In the genomic region with DNA sequence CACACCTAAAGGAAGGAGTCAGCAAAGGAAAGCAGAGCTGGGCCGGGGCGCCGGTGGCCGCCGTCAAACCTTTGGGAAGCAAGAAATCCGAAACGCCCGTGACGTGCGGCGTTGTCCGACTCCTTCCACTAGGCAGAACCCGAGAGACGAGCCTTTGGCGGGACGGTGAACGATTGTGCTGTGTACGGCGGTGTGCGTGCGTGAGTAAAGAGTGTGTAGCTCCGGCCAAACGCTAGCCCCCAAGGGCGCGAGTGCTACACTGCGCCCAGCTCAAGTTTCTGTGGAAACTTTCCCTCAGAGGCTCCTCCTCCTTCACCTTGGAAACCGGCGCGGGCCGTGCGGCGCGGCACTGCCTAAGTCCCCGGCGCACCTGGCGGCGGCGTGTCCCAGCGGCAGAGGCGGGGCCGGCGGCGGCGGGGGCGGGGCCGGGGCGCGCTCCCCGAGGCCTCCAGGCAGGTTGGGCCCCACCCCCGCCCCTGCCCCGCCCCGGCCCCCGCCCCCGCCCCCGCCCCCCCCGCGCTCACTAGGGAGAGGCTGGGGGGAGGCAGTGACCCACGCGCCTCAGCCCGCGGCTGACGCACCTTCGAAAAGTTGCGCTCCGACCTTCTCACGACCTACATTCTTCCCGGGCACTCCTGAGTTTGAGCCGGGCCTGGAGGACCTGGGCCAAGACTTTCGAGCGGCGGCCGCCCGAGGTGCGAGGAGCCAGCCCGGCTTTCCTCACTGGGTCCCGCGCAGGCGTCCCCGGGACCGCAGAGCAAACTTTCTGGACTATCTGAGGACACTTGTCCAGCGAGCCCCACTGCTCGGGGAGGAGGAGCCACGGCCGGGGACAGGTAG, we compare ENCODE assay signal across 8 cellular contexts. TPM values are rescaled to one million over a fixed set of nuclear protein-coding genes. Genes with fewer than 3 reads are reported as not detected.
DNase-seq lines count a peak whose midpoint lies in the region; ATAC-seq and TF ChIP-seq lines count a peak whose summit lies in the region.

A gene (plus strand): TSS at position 547 of the 840 bp plus-strand sequence. CDS start 157,084 bp downstream, outside the sequence.

- H3K9me3 ChIP-seq in Peyer's patch (no peaks in the 10 kb centered on the region), thymus (ENCODE audit: control insufficient read depth) (no peaks in the 10 kb centered on the region)

- TF ChIP-seq CTCF in Peyer's patch (IDR thresholded peaks at IDR 0.05), result peak in 3 of 6 experiments; percentile 27 to 37 (median 35)

- WGBS in thymus, result 5% methylated on average over 84 of the region's 84 CpGs

- peak; percentile 80 for DNase-seq in D341Med (ENCODE audit: low spot score)
- peak; percentile 94 for DNase-seq in HK-2 (ENCODE audit: unreplicated experiment)
- peak; percentile 71 to 95 (median 94) for DNase-seq in Peyer's patch
- peak; percentile 45 for DNase-seq in activated gamma-delta T cell (lab: John Stamatoyannopoulos, UW)
- DNase-seq in foreskin melanocyte, result peak; percentile 19
- DNase-seq in occipital lobe (lab: John Stamatoyannopoulos, UW), result peak; percentile 23

- peak within 1 kb of the TSS; percentile 41 to 69 (median 46) for H3K4me3 ChIP-seq in Peyer's patch
- H3K4me3 ChIP-seq in thymus (ENCODE audit: low read length), result peak within 1 kb of the TSS; percentile 47

- H3K4me1 ChIP-seq in Peyer's patch (peaks cover 0 to 15% (median 2%) of the 10 kb centered on the region in 4 donors), thymus (ENCODE audit: control insufficient read depth, insufficient read depth, low read length) (peaks cover 17% of the 10 kb centered on the region)

- H3K36me3 ChIP-seq in Peyer's patch (no peaks in the 10 kb centered on the region), thymus (ENCODE audit: control insufficient read depth, insufficient read depth) (no peaks in the 10 kb centered on the region)

- peak; percentile 58 to 68 for TF ChIP-seq POLR2A in Peyer's patch (IDR thresholded peaks at IDR 0.05)

- ATAC-seq in GM19468 (IDR thresholded peaks at IDR 0.05; ENCODE audit: extremely low read depth, unreplicated experiment), result peak; percentile 82

- H3K27ac ChIP-seq in Peyer's patch (peak within 1 kb of the TSS in 3 of 4 donors; percentile 65 to 87 (median 78)), thymus (ENCODE audit: low read depth) (peak within 1 kb of the TSS; percentile 86)

- H3K27me3 ChIP-seq in Peyer's patch (no peaks in the 10 kb centered on the region), thymus (ENCODE audit: control insufficient read depth, insufficient read depth) (peaks cover 16% of the 10 kb centered on the region)

RNA-seq across cellular contexts. Expression of the gene that starts here (rescaled TPM):
- 10 to 100 TPM; 11.6 to 32.4 (median 30.7) TPM for total RNA-seq in Peyer's patch
- total RNA-seq in occipital lobe, result 3.3 TPM
- 0.62 TPM for polyA plus RNA-seq in thymus

Comparison
In these comparisons a context has a peak if more than half of its experiments do, and no peak if none do; other contexts are left out.
1. Peak in every context shown above with its lines: DNase-seq, ATAC-seq, H3K4me3 ChIP-seq and H3K27ac ChIP-seq.
2. DNase-seq: peak in every context shown above with its lines; median percentile 94 in HK-2; 94 in Peyer's patch; 80 in D341Med; 45 in activated gamma-delta T cell; 23 in occipital lobe; 19 in foreskin melanocyte.